ENCODE assay signal across 1 cellular context in genomic region chr17:41546819-41547218, GRCh38.
TF ChIP-seq lines count a peak whose summit lies in the region.

No MANE protein-coding gene starts in this region.

TF ChIP-seq in A549, 52 proteins besides CTCF, POLR2A, EP300 and RAD21:
- no peak for TF ChIP-seq POLR2AphosphoS2 (conservative IDR thresholded peaks at IDR 0.05; ENCODE audit: low read length)
- TF ChIP-seq REST (IDR thresholded peaks at IDR 0.05), result no peak
- TF ChIP-seq NR3C1 (IDR thresholded peaks at IDR 0.05), result no peak
- TF ChIP-seq ZFP36 (IDR thresholded peaks at IDR 0.05; ENCODE audit: borderline replicate concordance, partially characterized antibody), result no peak
- TF ChIP-seq CBX8 (IDR thresholded peaks at IDR 0.05), result no peak
- TF ChIP-seq MYC (IDR thresholded peaks at IDR 0.05; ENCODE audit: borderline replicate concordance, low read length), result no peak
